ENCODE assay signal across 15 cellular contexts in the genomic region with DNA sequence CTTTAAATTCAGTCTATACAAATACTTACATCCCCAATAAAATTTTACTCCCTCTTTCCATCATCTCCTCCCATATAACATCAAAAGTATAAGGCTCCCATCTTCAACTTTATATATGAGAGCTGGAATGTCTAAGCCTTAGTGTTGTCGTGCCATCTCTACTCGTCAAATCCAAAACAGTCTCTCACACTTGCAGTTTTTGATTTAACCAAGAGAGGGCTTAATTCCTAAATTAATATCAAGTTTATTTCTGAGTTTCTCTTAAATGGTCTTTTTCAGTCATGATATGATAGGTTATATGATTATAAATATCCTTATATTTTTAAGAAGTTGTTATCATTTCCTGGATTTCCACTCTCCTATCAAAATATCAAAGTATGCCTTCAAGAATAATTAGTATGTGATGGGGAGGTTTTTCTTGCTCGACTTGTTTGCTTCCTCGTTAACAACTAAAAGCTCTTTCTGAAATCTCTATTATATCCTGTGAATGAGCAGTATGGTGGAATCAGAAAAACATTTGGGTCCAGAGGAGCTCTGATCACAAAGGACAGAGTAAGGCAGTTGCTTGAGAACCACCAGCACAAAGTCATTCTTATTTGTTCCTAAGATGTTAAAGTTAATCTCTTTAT. TPM values are rescaled to one million over a fixed set of nuclear protein-coding genes. Genes with fewer than 3 reads are reported as not detected.
DNase-seq lines count a peak whose midpoint lies in the region; ATAC-seq and TF ChIP-seq lines count a peak whose summit lies in the region.
"Had no signal": no experiment of that assay in that cellular context is flagged by ENCODE, and none has a peak within 500 bp of the region (broad histone marks: within the 10 kb centered on the region; RNA-seq: fewer than 3 reads in every experiment).

No MANE protein-coding gene starts in this region.

- H3K4me3 Mint-ChIP-seq in HFFc6: no peak overlapping the region
- no peak overlapping the region for H3K4me3 Mint-ChIP-seq in activated naive CD4-positive, alpha-beta T cell treated with anti-CD3 and anti-CD28 coated beads, Interleukin-2, amount 10 ng/mL, durations not matched to agents 7 days and 5 days
- H3K4me3 Mint-ChIP-seq: activated T-helper 17 cell treated with anti-CD3 and anti-CD28 coated beads, Interleukin-2, amount 50 U/mL, for 72 hours; dendritic cell treated with granulocyte-macrophage colony-stimulating factor and Interleukin-4, amounts not matched to agents 40 ng/mL and 50 ng/mL, for 4 days; WTC11 had no signal

- TF ChIP-seq CTCF in AG10803 (conservative IDR thresholded peaks at IDR 0.05; ENCODE audit: low read length) (peak; percentile 42), HFFc6 (IDR thresholded peaks at IDR 0.05) (peak; percentile 63), cardiac fibroblast (IDR thresholded peaks at IDR 0.05; ENCODE audit: low read depth, low read length) (peak; percentile 33), lower lobe of right lung (IDR thresholded peaks at IDR 0.05) (peak; percentile 15)

- no peaks in the 10 kb centered on the region for H3K79me2 ChIP-seq in Karpas-422 (ENCODE audit: low read length)

- H3K27me3 ChIP-seq in lower lobe of right lung (ENCODE audit: low read depth) (no peaks in the 10 kb centered on the region), Karpas-422 (ENCODE audit: low read length) (no peaks in the 10 kb centered on the region)

- H3K4me1 Mint-ChIP-seq in HFFc6 (ENCODE audit: low read depth): no peaks in the 10 kb centered on the region
- H3K4me1 Mint-ChIP-seq in activated naive CD4-positive, alpha-beta T cell treated with anti-CD3 and anti-CD28 coated beads, Interleukin-2, amount 10 ng/mL, durations not matched to agents 7 days and 5 days: no peaks in the 10 kb centered on the region
- H3K4me1 Mint-ChIP-seq: activated T-helper 17 cell treated with anti-CD3 and anti-CD28 coated beads, Interleukin-2, amount 50 U/mL, for 72 hours; WTC11 had no signal

- H3K27ac ChIP-seq in lower lobe of right lung: no peak overlapping the region
- no peak overlapping the region for H3K27ac ChIP-seq in Karpas-422 (ENCODE audit: low read length)

- ATAC-seq in lower lobe of right lung: no peak
- no peak for ATAC-seq in HG02981 (IDR thresholded peaks at IDR 0.05; ENCODE audit: unreplicated experiment)
- ATAC-seq: activated T-helper 17 cell treated with anti-CD3 and anti-CD28 coated beads, Interleukin-2, amount 50 U/mL, for 72 hours; WTC11 had no signal

- H3K27me3 Mint-ChIP-seq in HFFc6 (ENCODE audit: insufficient read depth): peaks cover 3% of the 10 kb centered on the region; the same call in 1 of the 2 replicates
- H3K27me3 Mint-ChIP-seq in activated naive CD4-positive, alpha-beta T cell treated with anti-CD3 and anti-CD28 coated beads, Interleukin-2, amount 10 ng/mL, durations not matched to agents 7 days and 5 days: peaks cover 14% of the 10 kb centered on the region

- H3K36me3 Mint-ChIP-seq in HFFc6 (ENCODE audit: low read depth): 0 out of 2 replicates have a peak, but pooled peaks cover 4% of the 10 kb centered on the region
- no peaks in the 10 kb centered on the region for H3K36me3 Mint-ChIP-seq in activated naive CD4-positive, alpha-beta T cell treated with anti-CD3 and anti-CD28 coated beads, Interleukin-2, amount 10 ng/mL, durations not matched to agents 7 days and 5 days
- H3K36me3 Mint-ChIP-seq: WTC11 had no signal

- no peaks in the 10 kb centered on the region for H3K9me3 Mint-ChIP-seq in HFFc6
- no peaks in the 10 kb centered on the region for H3K9me3 Mint-ChIP-seq in activated naive CD4-positive, alpha-beta T cell treated with anti-CD3 and anti-CD28 coated beads, Interleukin-2, amount 10 ng/mL, durations not matched to agents 7 days and 5 days
- H3K9me3 Mint-ChIP-seq: activated T-helper 17 cell treated with anti-CD3 and anti-CD28 coated beads, Interleukin-2, amount 50 U/mL, for 72 hours; dendritic cell treated with granulocyte-macrophage colony-stimulating factor and Interleukin-4, amounts not matched to agents 40 ng/mL and 50 ng/mL, for 4 days; WTC11 had no signal

- H4K20me1 ChIP-seq in Karpas-422 (ENCODE audit: insufficient read depth, low read depth, low read length): no peaks in the 10 kb centered on the region

- H3K36me3 ChIP-seq in lower lobe of right lung (no peaks in the 10 kb centered on the region), Karpas-422 (ENCODE audit: insufficient read depth, low read length) (no peaks in the 10 kb centered on the region)

- no peak overlapping the region for H3K27ac Mint-ChIP-seq in HFFc6
- H3K27ac Mint-ChIP-seq in activated naive CD4-positive, alpha-beta T cell treated with anti-CD3 and anti-CD28 coated beads, Interleukin-2, amount 10 ng/mL, durations not matched to agents 7 days and 5 days: no peak overlapping the region
- H3K27ac Mint-ChIP-seq: activated T-helper 17 cell treated with anti-CD3 and anti-CD28 coated beads, Interleukin-2, amount 50 U/mL, for 72 hours; dendritic cell treated with granulocyte-macrophage colony-stimulating factor and Interleukin-4, amounts not matched to agents 40 ng/mL and 50 ng/mL, for 4 days; WTC11 had no signal

- no peak overlapping the region for H3K9ac ChIP-seq in Karpas-422 (ENCODE audit: low read length)

- H3K4me1 ChIP-seq in lower lobe of right lung (no peaks in the 10 kb centered on the region), Karpas-422 (ENCODE audit: low read length) (no peaks in the 10 kb centered on the region)

- no peaks in the 10 kb centered on the region for H3K9me3 ChIP-seq in lower lobe of right lung
- no peaks in the 10 kb centered on the region for H3K9me3 ChIP-seq in Karpas-422 (ENCODE audit: low read length)

- DNase-seq in AG10803 (ENCODE audit: low read depth) (peak; percentile 8), HFFc6 (no peak), cardiac fibroblast (ENCODE audit: low read depth in 2 of 2) (peak; percentile 40 to 50), lower lobe of right lung (no peak), epidermal melanocyte (ENCODE audit: insufficient read length, low spot score) (no peak), Karpas-422 (no peak)
- DNase-seq in activated naive CD4-positive, alpha-beta T cell treated with anti-CD3 and anti-CD28 coated beads, Interleukin-2, amount 10 ng/mL, durations not matched to agents 7 days and 5 days: no peak
- DNase-seq: Calu3; NCI-H2029; stimulated activated CD4-positive, alpha-beta T cell treated with anti-CD3 and anti-CD28 coated beads, Interleukin-1b, Interleukin-23, amount 100 ng/mL, for 48 hours; stimulated activated naive CD4-positive, alpha-beta T cell treated with Interleukin-2 at 50 U/mL for 16 hours had no signal

- CTCF ChIA-PET in activated naive CD4-positive, alpha-beta T cell treated with anti-CD3 and anti-CD28 coated beads, Interleukin-2, amount 10 ng/mL, durations not matched to agents 7 days and 5 days (lab: Charles Lee): interaction anchor here (1.0 kb wide), 1 partner anchor 35 kb away, joined by 4 read pairs; no protein-coding TSS in a partner anchor

- intact Hi-C loops in lower lobe of right lung (cut with DNase I): no loop called here

- no peaks in the 10 kb centered on the region for H3K9me2 ChIP-seq in Karpas-422 (replicated peaks; ENCODE audit: insufficient read depth, low read length)

- H2AFZ ChIP-seq in Karpas-422 (ENCODE audit: low read length): no peak overlapping the region

- no peak overlapping the region for H3K4me2 ChIP-seq in Karpas-422 (ENCODE audit: low read depth, low read length, poor library complexity, severe bottlenecking)

- H3K4me3 ChIP-seq in AG10803 (ENCODE audit: low read length) (no peak overlapping the region), cardiac fibroblast (replicated peaks in 1 of 2; ENCODE audit: low read depth in 2 of 2, low read length in 2 of 2) (no peak overlapping the region), lower lobe of right lung (no peak overlapping the region), Karpas-422 (ENCODE audit: low read length) (no peak overlapping the region)

RNA-seq across cellular contexts. Expression of a gene that starts 12.5 kb away (rescaled TPM):
- total RNA-seq in HFFc6 (2021; fragmentation: NEBNext Ultra II Directional; extraction: Animal tissue kit (Norgen Biotek cat#: 25700)): not detected
- total RNA-seq in lower lobe of right lung: not detected
- total RNA-seq in Karpas-422 (2014; rRNA removed; shearing (Covaris generic); ENCODE audit: low replicate concordance): not detected in 2 replicates
- total RNA-seq: activated T-helper 17 cell treated with anti-CD3 and anti-CD28 coated beads, Interleukin-2, amount 50 U/mL, for 72 hours; Calu3; WTC11 had no signal

RNA-seq across cellular contexts. Expression of a gene that starts 29.3 kb away (rescaled TPM):
- not detected for total RNA-seq in HFFc6 (2021; fragmentation: NEBNext Ultra II Directional; extraction: Animal tissue kit (Norgen Biotek cat#: 25700))
- not detected for total RNA-seq in lower lobe of right lung
- 0.22 TPM in 1 of 2 replicates, not detected in the other for total RNA-seq in Karpas-422 (2014; rRNA removed; shearing (Covaris generic); ENCODE audit: low replicate concordance)
- total RNA-seq: activated T-helper 17 cell treated with anti-CD3 and anti-CD28 coated beads, Interleukin-2, amount 50 U/mL, for 72 hours; Calu3; WTC11 had no signal

Comparison
In these comparisons a context has a peak if more than half of its experiments do, and no peak if none do; other contexts are left out.
1. DNase-seq: peak in AG10803 (single experiment) and cardiac fibroblast (2 of 2); none in HFFc6 (single experiment), lower lobe of right lung (single experiment), activated naive CD4-positive, alpha-beta T cell treated with anti-CD3 and anti-CD28 coated beads, Interleukin-2, amount 10 ng/mL, durations not matched to agents 7 days and 5 days (single experiment), epidermal melanocyte (single experiment) and Karpas-422 (single experiment).
2. Peak in every context shown above with its lines, with median percentiles within 50 percentile points of each other: CTCF ChIP-seq.